33 cellular contexts compared by ENCODE assay signal in the genomic region with DNA sequence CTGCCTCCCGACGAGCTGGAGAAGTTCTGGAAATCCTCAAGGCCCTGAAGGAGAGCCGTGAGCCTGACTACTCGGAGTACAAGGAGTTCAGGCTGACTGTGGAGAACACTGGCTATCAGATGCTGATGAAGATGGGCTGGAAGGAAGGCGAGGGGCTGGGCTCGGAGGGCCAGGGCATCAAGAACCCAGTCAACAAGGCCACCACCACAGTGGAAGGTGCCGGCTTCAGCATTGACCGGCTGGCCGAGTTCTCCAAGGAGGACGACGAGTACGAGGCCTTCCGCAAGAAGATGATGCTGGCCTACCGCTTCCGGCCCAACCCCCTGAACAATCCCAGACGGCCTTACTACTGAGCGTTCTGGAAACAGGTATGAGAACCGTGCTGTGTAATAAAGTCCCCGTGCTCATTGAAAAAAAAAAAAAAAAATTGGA.
"Had no signal": no experiment of that assay in that cellular context is flagged by ENCODE, and none has a peak within 500 bp of the region (broad histone marks: within the 10 kb centered on the region; RNA-seq: fewer than 3 reads in every experiment).

No MANE protein-coding gene starts in this region.

- H3K4me1 Mint-ChIP-seq: activated B cell treated with CpG ODN at 0.5 μM for 24 hours; activated naive CD4-positive, alpha-beta T cell treated with anti-CD3 and anti-CD28 coated beads, Interleukin-2, amount 50 U/mL, for 24 hours; activated naive CD8-positive, alpha-beta T cell treated with anti-CD3 and anti-CD28 coated beads, Interleukin-2, amount 50 U/mL, for 24 hours; activated T-helper 17 cell treated with anti-CD3 and anti-CD28 coated beads, Interleukin-2, amount 50 U/mL, for 72 hours; stimulated activated memory B cell treated with anti-CD40 and anti-IgM and Interleukin-4, amounts not matched to agents 10 μg/mL and 1 μg/mL and 100 μg/mL, for 72 hours; stimulated activated naive CD8-positive, alpha-beta T cell treated with anti-CD3 and anti-CD28 coated beads, Interleukin-15, amount 100 ng/mL, for 72 hours had no signal

- H3K36me3 ChIP-seq: left ventricle myocardium inferior, neutrophil, thyroid gland, upper lobe of left lung, vagina had no signal

- H3K4me1 ChIP-seq: foreskin keratinocyte, left ventricle myocardium inferior, thyroid gland, upper lobe of left lung, vagina had no signal

- H3K27me3 ChIP-seq: foreskin keratinocyte, neutrophil, thyroid gland, upper lobe of left lung, vagina had no signal

- H3K27ac ChIP-seq: foreskin keratinocyte, left ventricle myocardium inferior, neutrophil, thyroid gland, upper lobe of left lung, vagina had no signal

- H3K36me3 Mint-ChIP-seq: activated naive CD4-positive, alpha-beta T cell treated with anti-CD3 and anti-CD28 coated beads, Interleukin-2, amount 50 U/mL, for 24 hours; natural killer cell treated with Interleukin-12 subunit alpha and Interleukin-12 subunit beta and Interleukin-15 and Interleukin-18, amount 100 ng/mL, for 72 hours; stimulated activated memory B cell treated with anti-CD40 and anti-IgM and Interleukin-4, amounts not matched to agents 10 μg/mL and 1 μg/mL and 100 μg/mL, for 72 hours had no signal

- ATAC-seq: activated CD8-positive, alpha-beta T cell treated with anti-CD3 and anti-CD28 coated beads for 36 hours; activated naive CD8-positive, alpha-beta T cell treated with anti-CD3 and anti-CD28 coated beads, Interleukin-2, amount 50 U/mL, for 24 hours; activated T-cell treated with anti-CD3 and anti-CD28 coated beads, Interleukin-2, amount 50 U/mL, for 4 hours; activated T-helper 17 cell treated with anti-CD3 and anti-CD28 coated beads, Interleukin-2, amount 50 U/mL, for 72 hours; esophagus mucosa; foreskin keratinocyte; mucosa of descending colon; natural killer cell treated with Interleukin-12 subunit alpha and Interleukin-12 subunit beta and Interleukin-15 and Interleukin-18, amount 100 ng/mL, for 72 hours; stimulated activated memory B cell treated with anti-CD40 and anti-IgM and Interleukin-4, amounts not matched to agents 10 μg/mL and 1 μg/mL and 100 μg/mL, for 72 hours; stimulated activated naive CD8-positive, alpha-beta T cell treated with anti-CD3 and anti-CD28 coated beads, Interleukin-15, amount 100 ng/mL, for 72 hours had no signal

- DNase-seq: activated B cell treated with CpG ODN at 0.5 μM for 24 hours; activated CD4-positive, alpha-beta T cell treated with anti-CD3 and anti-CD28 coated beads, Interleukin-2, amount 50 U/mL, for 1 hour; activated CD8-positive, alpha-beta T cell treated with anti-CD3 and anti-CD28 coated beads for 36 hours; activated gamma-delta T cell treated with Interleukin-2 at 50 U/mL for 16 hours; activated naive CD8-positive, alpha-beta T cell treated with anti-CD3 and anti-CD28 coated beads, Interleukin-2, amount 50 U/mL, for 24 hours; activated T-cell treated with anti-CD3 and anti-CD28 coated beads, Interleukin-2, amount 50 U/mL, for 4 hours; amygdala; caudate nucleus; endodermal cell; foreskin keratinocyte; left ventricle myocardium inferior; mesendoderm; mucosa of descending colon; retina; small intestine; stimulated activated CD4-positive, alpha-beta T cell treated with anti-CD3 and anti-CD28 coated beads, Interleukin-1b, Interleukin-23, amount 100 ng/mL, for 48 hours; stimulated activated CD4-positive, alpha-beta T cell treated with anti-CD3 and anti-CD28 coated beads, Interleukin-4, amount 100 ng/mL, for 4 hours; stimulated activated CD8-positive, alpha-beta memory T cell treated with anti-CD3 and anti-CD28 coated beads, Interleukin-4, amount 100 ng/mL, for 48 hours; stimulated activated naive CD8-positive, alpha-beta T cell treated with anti-CD3 and anti-CD28 coated beads, Interleukin-15, amount 100 ng/mL, for 72 hours; substantia nigra; thyroid gland had no signal

- H3K9me3 ChIP-seq: neutrophil, thyroid gland, vagina had no signal

- H3K4me3 Mint-ChIP-seq: activated B cell treated with CpG ODN at 0.5 μM for 24 hours; activated CD8-positive, alpha-beta T cell treated with anti-CD3 and anti-CD28 coated beads for 36 hours; activated naive CD4-positive, alpha-beta T cell treated with anti-CD3 and anti-CD28 coated beads, Interleukin-2, amount 50 U/mL, for 24 hours; activated naive CD8-positive, alpha-beta T cell treated with anti-CD3 and anti-CD28 coated beads, Interleukin-2, amount 50 U/mL, for 24 hours; activated T-cell treated with anti-CD3 and anti-CD28 coated beads, Interleukin-2, amount 50 U/mL, for 4 hours; activated T-helper 17 cell treated with anti-CD3 and anti-CD28 coated beads, Interleukin-2, amount 50 U/mL, for 72 hours; dendritic cell treated with granulocyte-macrophage colony-stimulating factor and Interleukin-4, amounts not matched to agents 40 ng/mL and 50 ng/mL, for 4 days; endodermal cell; natural killer cell treated with Interleukin-12 subunit alpha and Interleukin-12 subunit beta and Interleukin-15 and Interleukin-18, amount 100 ng/mL, for 72 hours; stimulated activated memory B cell treated with anti-CD40 and anti-IgM and Interleukin-4, amounts not matched to agents 10 μg/mL and 1 μg/mL and 100 μg/mL, for 72 hours; stimulated activated naive CD8-positive, alpha-beta T cell treated with anti-CD3 and anti-CD28 coated beads, Interleukin-15, amount 100 ng/mL, for 72 hours; T-helper 2 cell treated with Interferon-gamma antibody and Interleukin-4, amounts not matched to agents 5 μg/mL and 100 μg/mL, for 36 hours had no signal

- H3K27ac Mint-ChIP-seq: activated B cell treated with CpG ODN at 0.5 μM for 24 hours; activated CD8-positive, alpha-beta T cell treated with anti-CD3 and anti-CD28 coated beads for 36 hours; activated naive CD4-positive, alpha-beta T cell treated with anti-CD3 and anti-CD28 coated beads, Interleukin-2, amount 50 U/mL, for 24 hours; activated naive CD8-positive, alpha-beta T cell treated with anti-CD3 and anti-CD28 coated beads, Interleukin-2, amount 50 U/mL, for 24 hours; activated T-helper 17 cell treated with anti-CD3 and anti-CD28 coated beads, Interleukin-2, amount 50 U/mL, for 72 hours; dendritic cell treated with granulocyte-macrophage colony-stimulating factor and Interleukin-4, amounts not matched to agents 40 ng/mL and 50 ng/mL, for 4 days; endodermal cell; natural killer cell treated with Interleukin-12 subunit alpha and Interleukin-12 subunit beta and Interleukin-15 and Interleukin-18, amount 100 ng/mL, for 72 hours; progenitor cell of endocrine pancreas; stimulated activated memory B cell treated with anti-CD40 and anti-IgM and Interleukin-4, amounts not matched to agents 10 μg/mL and 1 μg/mL and 100 μg/mL, for 72 hours; stimulated activated naive CD8-positive, alpha-beta T cell treated with anti-CD3 and anti-CD28 coated beads, Interleukin-15, amount 100 ng/mL, for 72 hours; T-helper 2 cell treated with Interferon-gamma antibody and Interleukin-4, amounts not matched to agents 5 μg/mL and 100 μg/mL, for 36 hours had no signal

- H3K27me3 Mint-ChIP-seq: activated B cell treated with CpG ODN at 0.5 μM for 24 hours; activated CD8-positive, alpha-beta T cell treated with anti-CD3 and anti-CD28 coated beads for 36 hours; activated naive CD4-positive, alpha-beta T cell treated with anti-CD3 and anti-CD28 coated beads, Interleukin-2, amount 50 U/mL, for 24 hours; activated naive CD8-positive, alpha-beta T cell treated with anti-CD3 and anti-CD28 coated beads, Interleukin-2, amount 50 U/mL, for 24 hours; activated T-helper 17 cell treated with anti-CD3 and anti-CD28 coated beads, Interleukin-2, amount 50 U/mL, for 72 hours; dendritic cell treated with granulocyte-macrophage colony-stimulating factor and Interleukin-4, amounts not matched to agents 40 ng/mL and 50 ng/mL, for 4 days; natural killer cell treated with Interleukin-12 subunit alpha and Interleukin-12 subunit beta and Interleukin-15 and Interleukin-18, amount 100 ng/mL, for 72 hours; progenitor cell of endocrine pancreas; stimulated activated memory B cell treated with anti-CD40 and anti-IgM and Interleukin-4, amounts not matched to agents 10 μg/mL and 1 μg/mL and 100 μg/mL, for 72 hours; stimulated activated naive CD8-positive, alpha-beta T cell treated with anti-CD3 and anti-CD28 coated beads, Interleukin-15, amount 100 ng/mL, for 72 hours had no signal

- H3K4me3 ChIP-seq: left ventricle myocardium inferior, lung, mucosa of descending colon, thyroid gland, upper lobe of left lung, vagina had no signal
